Comparison of ENCODE assay signal across 22 cellular contexts in the genomic region with DNA sequence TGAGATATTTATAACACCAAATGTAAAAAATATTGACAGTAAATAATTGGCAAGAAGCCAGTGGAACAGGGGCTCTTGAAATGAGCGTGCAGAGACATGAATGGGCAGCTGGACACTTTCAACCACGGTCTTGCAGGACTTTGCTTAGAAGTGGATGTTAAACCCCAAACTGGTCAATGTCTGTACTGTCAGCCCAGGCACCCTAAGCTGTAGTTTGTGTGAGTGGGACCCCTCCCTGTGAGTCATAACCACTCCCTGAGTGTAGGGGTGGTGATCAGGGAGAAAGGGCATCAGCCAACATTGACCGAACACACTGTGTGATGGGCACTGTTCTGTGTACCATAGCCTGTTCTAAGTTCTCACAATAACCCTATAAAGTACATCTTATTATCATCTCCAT.
A peak's percentile ranks its signal among the peaks of the same experiment; 100 is the strongest.
DNase-seq lines count a peak whose midpoint lies in the region; ATAC-seq and TF ChIP-seq lines count a peak whose summit lies in the region.
"Had no signal": no experiment of that assay in that cellular context is flagged by ENCODE, and none has a peak within 500 bp of the region (broad histone marks: within the 10 kb centered on the region; RNA-seq: fewer than 3 reads in every experiment).

No MANE protein-coding gene starts in this region.

- peak; percentile 22 for DNase-seq in Daoy (ENCODE audit: low read depth)
- DNase-seq in HT-29 (ENCODE audit: low spot score): peak; percentile 25
- peak; percentile 12 for DNase-seq in RPMI7951 (ENCODE audit: low read depth)
- DNase-seq in foreskin keratinocyte: no peak
- no peak for DNase-seq in NCI-H2227 treated with DMSO at 0.1 percent for 48 hours (lab: John Stamatoyannopoulos, UW)
- DNase-seq: activated CD8-positive, alpha-beta memory T cell treated with anti-CD3 and anti-CD28 coated beads, Interleukin-2, amount 50 U/mL, for 48 hours; activated naive CD8-positive, alpha-beta T cell treated with anti-CD3 and anti-CD28 coated beads, Interleukin-2, amount 10 ng/mL, durations not matched to agents 7 days and 5 days; CD4-positive, alpha-beta memory T cell; cerebellar nuclear complex; DND-41; hypothalamus; NCI-H1694; NCI-H446 treated with DMSO at 0.1 percent for 48 hours; small intestine; T-helper 9 cell; testis had no signal

- peaks cover under 1% of the 10 kb centered on the region for H3K4me1 ChIP-seq in foreskin keratinocyte
- H3K4me1 ChIP-seq: testis had no signal

- H3K27me3 ChIP-seq in foreskin keratinocyte: no peaks in the 10 kb centered on the region
- H3K27me3 ChIP-seq: testis, vagina had no signal

- peak; percentile 12 for ATAC-seq in foreskin keratinocyte
- no peak for ATAC-seq in GM21526 (IDR thresholded peaks at IDR 0.05; ENCODE audit: low FRiP score, unreplicated experiment)
- no peak for ATAC-seq in HG02870 (IDR thresholded peaks at IDR 0.05; ENCODE audit: unreplicated experiment)
- ATAC-seq: GM23338; stimulated activated memory B cell treated with anti-CD40 and anti-IgM and Interleukin-4, amounts not matched to agents 10 μg/mL and 1 μg/mL and 100 μg/mL, for 72 hours had no signal

- TF ChIP-seq CTCF in foreskin keratinocyte (conservative IDR thresholded peaks at IDR 0.05): no peak

- no peak overlapping the region for H3K27ac ChIP-seq in foreskin keratinocyte
- H3K27ac ChIP-seq: epithelial cell of prostate, testis, vagina had no signal

Comparison
In these comparisons a context has a peak if more than half of its experiments do, and no peak if none do; other contexts are left out.
1. DNase-seq: peak in Daoy (single experiment), HT-29 (single experiment) and RPMI7951 (single experiment); none in foreskin keratinocyte (0 of 2) and NCI-H2227 treated with DMSO at 0.1 percent for 48 hours (single experiment).